Comparison of ENCODE assay signal across 8 cellular contexts in the genomic region with DNA sequence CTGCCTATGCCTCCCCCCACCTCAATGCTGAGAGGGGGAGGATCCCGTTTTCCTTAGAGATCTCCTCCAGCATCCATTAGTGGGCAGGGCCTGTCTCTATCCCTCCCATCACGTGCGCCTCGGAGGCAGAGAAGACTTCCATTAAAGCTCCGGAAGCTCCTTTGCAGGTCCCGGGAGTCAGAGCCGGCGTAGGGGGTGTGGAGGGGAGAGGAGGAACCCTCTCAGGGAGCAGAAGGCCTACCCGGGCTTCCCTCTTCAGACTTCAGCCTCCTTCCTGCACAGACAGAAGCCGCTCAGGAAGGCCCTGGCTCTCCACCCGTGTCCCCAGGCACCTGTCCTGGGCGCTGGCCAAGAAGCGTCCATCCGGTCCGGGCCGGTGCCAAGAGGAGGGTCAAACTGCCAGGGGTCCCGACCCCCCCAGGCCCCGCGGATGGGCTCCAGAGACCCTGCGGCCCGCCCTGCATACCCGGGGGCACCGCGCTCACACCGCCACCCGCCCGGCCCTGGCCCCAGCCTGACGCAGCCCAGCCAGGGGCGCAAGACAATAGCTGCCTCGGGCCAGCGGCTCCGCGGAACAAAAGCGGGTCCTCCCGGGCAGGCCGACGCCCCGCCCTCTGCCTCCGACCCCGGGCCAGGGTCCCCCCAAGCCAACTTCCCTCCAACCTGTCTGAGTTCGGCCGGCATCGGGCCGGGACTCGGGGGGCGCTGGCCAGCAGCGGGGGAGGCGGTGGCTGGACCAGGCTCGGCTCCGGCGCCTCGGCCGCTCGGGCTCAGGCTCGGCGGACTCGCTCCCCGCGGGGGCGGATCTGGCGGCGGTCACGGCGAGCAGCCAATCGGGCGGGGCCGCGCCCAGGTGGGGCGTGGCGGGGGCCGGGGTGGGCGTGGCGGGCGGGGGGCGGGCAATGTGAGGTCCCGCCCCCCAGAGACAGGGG. TPM values are rescaled to one million over a fixed set of nuclear protein-coding genes. Genes with fewer than 3 reads are reported as not detected.
DNase-seq lines count a peak whose midpoint lies in the region; ATAC-seq and TF ChIP-seq lines count a peak whose summit lies in the region.

No MANE protein-coding gene starts in this region.

- H3K9me2 ChIP-seq in neural cell (ENCODE audit: insufficient read depth, low read length): no peaks in the 10 kb centered on the region

- peak; percentile 69 for DNase-seq in ELF-1 (ENCODE audit: low read depth, low spot score)
- peak in 53 of 76 experiments; percentile 11 to 72 (median 48) for DNase-seq in HUDEP-2 (lab: John Stamatoyannopoulos, UW; ENCODE audit: unreplicated experiment in 76 of 76)
- DNase-seq in RPMI7951 (ENCODE audit: low read depth): peak; percentile 59
- DNase-seq in activated gamma-delta T cell treated with Interleukin-2 at 50 U/mL for 16 hours: peak; percentile 54
- peak; percentile 61 for DNase-seq in fibroblast of villous mesenchyme (ENCODE audit: low read depth)

- ATAC-seq in HG02938 (IDR thresholded peaks at IDR 0.05; ENCODE audit: unreplicated experiment): no peak

- peaks cover 24% of the 10 kb centered on the region for H3K79me2 ChIP-seq in neural cell (replicated peaks; ENCODE audit: insufficient read depth, low read length)

- H2AFZ ChIP-seq in neural cell (ENCODE audit: low read depth, low read length): peak overlapping the region; percentile 73

- TF ChIP-seq EP300 in neural cell (conservative IDR thresholded peaks at IDR 0.05; ENCODE audit: poor library complexity, severe bottlenecking): no peak

- TF ChIP-seq CTCF in fibroblast of villous mesenchyme (IDR thresholded peaks at IDR 0.05; ENCODE audit: insufficient read depth, low read depth, low read length) (no peak), neural cell (IDR thresholded peaks at IDR 0.05; ENCODE audit: poor library complexity, severe bottlenecking) (no peak)

- no peaks in the 10 kb centered on the region for H3F3A ChIP-seq in neural cell (ENCODE audit: insufficient read depth, low read length, poor library complexity, severe bottlenecking)

- peak overlapping the region; percentile 60 for H3K4me3 ChIP-seq in fibroblast of villous mesenchyme (ENCODE audit: low read depth, low read length)
- peak overlapping the region; percentile 95 for H3K4me3 ChIP-seq in neural cell (ENCODE audit: low read length)
- H3K4me3 ChIP-seq in stomach smooth muscle (ENCODE audit: low read length in 2 of 2): peak overlapping the region; percentile 71 to 81

- H3K27ac ChIP-seq in neural cell (ENCODE audit: low read length): peak overlapping the region; percentile 81
- H3K27ac ChIP-seq in stomach smooth muscle (ENCODE audit: low read length): peak overlapping the region; percentile 82

- H3K9me3 ChIP-seq in neural cell (ENCODE audit: low read length): no peaks in the 10 kb centered on the region
- no peaks in the 10 kb centered on the region for H3K9me3 ChIP-seq in stomach smooth muscle (ENCODE audit: control insufficient read depth in 2 of 2, low read length in 2 of 2)

- peaks cover 46% of the 10 kb centered on the region for H3K4me1 ChIP-seq in stomach smooth muscle (ENCODE audit: control insufficient read depth, insufficient read depth, low read length)

- H4K20me1 ChIP-seq in neural cell (ENCODE audit: insufficient read depth): no peaks in the 10 kb centered on the region

- H3K36me3 ChIP-seq in neural cell (ENCODE audit: insufficient read depth, low read length) (no peaks in the 10 kb centered on the region), stomach smooth muscle (ENCODE audit: control insufficient read depth in 2 of 2, insufficient read depth in 2 of 2, low read length in 2 of 2) (peaks cover 0 to 2% of the 10 kb centered on the region in 2 donors)

- TF ChIP-seq RAD21 in neural cell (conservative IDR thresholded peaks at IDR 0.05): no peak

- H3K4me2 ChIP-seq in neural cell (ENCODE audit: low read length): peak overlapping the region; percentile 92

- H3K27me3 ChIP-seq in neural cell (ENCODE audit: insufficient read depth, low read depth, low read length): no peaks in the 10 kb centered on the region
- no peaks in the 10 kb centered on the region for H3K27me3 ChIP-seq in stomach smooth muscle (ENCODE audit: control insufficient read depth in 1 of 2, insufficient read depth in 2 of 2, low read length in 2 of 2)

- H3K9ac ChIP-seq in neural cell (ENCODE audit: low read length): peak overlapping the region; percentile 93
- peak overlapping the region; percentile 67 to 79 for H3K9ac ChIP-seq in stomach smooth muscle (ENCODE audit: low read length in 2 of 2)

TF ChIP-seq in neural cell, 6 proteins besides CTCF, POLR2A, EP300 and RAD21:
- peak; percentile 86 for TF ChIP-seq POLR2AphosphoS5 (IDR thresholded peaks at IDR 0.05)
- TF ChIP-seq MXI1 (conservative IDR thresholded peaks at IDR 0.05; ENCODE audit: poor library complexity, severe bottlenecking): peak; percentile 56
- no peak for TF ChIP-seq SMC3 (conservative IDR thresholded peaks at IDR 0.05; ENCODE audit: poor library complexity)
- peak; percentile 66 for TF ChIP-seq TAF1 (IDR thresholded peaks at IDR 0.05; ENCODE audit: low read depth)
- TF ChIP-seq EZH2 (IDR thresholded peaks at IDR 0.05; ENCODE audit: borderline replicate concordance, insufficient read depth, low read length, poor library complexity, severe bottlenecking): no peak
- TF ChIP-seq, protein P1, sequence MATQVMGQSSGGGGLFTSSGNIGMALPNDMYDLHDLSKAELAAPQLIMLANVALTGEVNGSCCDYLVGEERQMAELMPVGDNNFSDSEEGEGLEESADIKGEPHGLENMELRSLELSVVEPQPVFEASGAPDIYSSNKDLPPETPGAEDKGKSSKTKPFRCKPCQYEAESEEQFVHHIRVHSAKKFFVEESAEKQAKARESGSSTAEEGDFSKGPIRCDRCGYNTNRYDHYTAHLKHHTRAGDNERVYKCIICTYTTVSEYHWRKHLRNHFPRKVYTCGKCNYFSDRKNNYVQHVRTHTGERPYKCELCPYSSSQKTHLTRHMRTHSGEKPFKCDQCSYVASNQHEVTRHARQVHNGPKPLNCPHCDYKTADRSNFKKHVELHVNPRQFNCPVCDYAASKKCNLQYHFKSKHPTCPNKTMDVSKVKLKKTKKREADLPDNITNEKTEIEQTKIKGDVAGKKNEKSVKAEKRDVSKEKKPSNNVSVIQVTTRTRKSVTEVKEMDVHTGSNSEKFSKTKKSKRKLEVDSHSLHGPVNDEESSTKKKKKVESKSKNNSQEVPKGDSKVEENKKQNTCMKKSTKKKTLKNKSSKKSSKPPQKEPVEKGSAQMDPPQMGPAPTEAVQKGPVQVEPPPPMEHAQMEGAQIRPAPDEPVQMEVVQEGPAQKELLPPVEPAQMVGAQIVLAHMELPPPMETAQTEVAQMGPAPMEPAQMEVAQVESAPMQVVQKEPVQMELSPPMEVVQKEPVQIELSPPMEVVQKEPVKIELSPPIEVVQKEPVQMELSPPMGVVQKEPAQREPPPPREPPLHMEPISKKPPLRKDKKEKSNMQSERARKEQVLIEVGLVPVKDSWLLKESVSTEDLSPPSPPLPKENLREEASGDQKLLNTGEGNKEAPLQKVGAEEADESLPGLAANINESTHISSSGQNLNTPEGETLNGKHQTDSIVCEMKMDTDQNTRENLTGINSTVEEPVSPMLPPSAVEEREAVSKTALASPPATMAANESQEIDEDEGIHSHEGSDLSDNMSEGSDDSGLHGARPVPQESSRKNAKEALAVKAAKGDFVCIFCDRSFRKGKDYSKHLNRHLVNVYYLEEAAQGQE (IDR thresholded peaks at IDR 0.05; ENCODE audit: borderline replicate concordance): peak; percentile 52
TF ChIP-seq in neural cell: peak in this region for 4.

RNA-seq across cellular contexts. Expression of a gene that starts 29.9 kb away (rescaled TPM):
- 0.98 and 2.8 TPM in 2 replicates for total RNA-seq in RPMI7951 (2014; rRNA removed; shearing (Covaris generic))
- total RNA-seq in fibroblast of villous mesenchyme: 6.0 and 8.4 TPM in 2 replicates
- 112 and 134 TPM in 2 replicates for polyA plus RNA-seq in neural cell
- 89.7 and 109 TPM in 2 replicates for polyA minus RNA-seq in neural cell

RNA-seq across cellular contexts. Expression of a gene that starts 34.2 kb away (rescaled TPM):
- 14.9 and 19.3 TPM in 2 replicates for total RNA-seq in RPMI7951 (2014; rRNA removed; shearing (Covaris generic))
- total RNA-seq in fibroblast of villous mesenchyme: 30.2 and 32.5 TPM in 2 replicates
- polyA plus RNA-seq in neural cell: 12.7 and 15.4 TPM in 2 replicates
- polyA minus RNA-seq in neural cell: 14.0 and 14.1 TPM in 2 replicates

RNA-seq across cellular contexts. Expression of a gene that starts 45.1 kb away (rescaled TPM):
- 23.2 and 24.9 TPM in 2 replicates for total RNA-seq in RPMI7951 (2014; rRNA removed; shearing (Covaris generic))
- total RNA-seq in fibroblast of villous mesenchyme: 34.8 and 39.3 TPM in 2 replicates
- polyA plus RNA-seq in neural cell: 3.5 and 4.1 TPM in 2 replicates
- polyA minus RNA-seq in neural cell: 2.7 and 4.4 TPM in 2 replicates

RNA-seq across cellular contexts. Expression of a gene that starts 45.1 kb away (rescaled TPM):
- total RNA-seq in RPMI7951 (2014; rRNA removed; shearing (Covaris generic)): 125 and 152 TPM in 2 replicates
- 173 and 236 TPM in 2 replicates for total RNA-seq in fibroblast of villous mesenchyme
- 14.2 and 27.6 TPM in 2 replicates for polyA plus RNA-seq in neural cell
- 7.1 and 8.7 TPM in 2 replicates for polyA minus RNA-seq in neural cell
